Comparison of ENCODE assay signal across 16 cellular contexts in the genomic region with DNA sequence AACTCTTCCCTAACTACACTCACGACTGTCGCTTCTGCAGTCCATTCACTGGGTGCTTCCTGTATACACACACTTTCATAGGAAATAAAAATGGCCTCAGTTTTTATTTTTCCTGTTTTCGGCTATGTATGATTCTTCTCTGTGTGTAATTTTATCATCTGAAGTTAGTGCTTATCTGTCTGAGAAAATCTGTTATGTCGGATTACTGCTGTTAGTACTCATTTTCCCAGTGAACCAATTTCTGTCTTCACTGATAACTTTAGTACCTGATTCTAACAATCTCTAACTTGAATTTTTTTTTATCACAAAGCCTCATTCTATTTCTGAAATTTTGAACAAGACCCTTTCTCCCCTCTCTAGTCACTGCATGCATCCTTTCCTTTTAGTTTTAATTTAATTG. TPM values are rescaled to one million over a fixed set of nuclear protein-coding genes. Genes with fewer than 3 reads are reported as not detected.
"Had no signal": no experiment of that assay in that cellular context is flagged by ENCODE, and none has a peak within 500 bp of the region (broad histone marks: within the 10 kb centered on the region; RNA-seq: fewer than 3 reads in every experiment).

No MANE protein-coding gene starts in this region.

- H3K9me3 Mint-ChIP-seq: activated CD4-positive, alpha-beta T cell treated with anti-CD3 and anti-CD28 coated beads, Interleukin-2, amount 10 ng/mL, durations not matched to agents 7 days and 5 days; activated naive CD4-positive, alpha-beta T cell treated with anti-CD3 and anti-CD28 coated beads, Interleukin-2, amount 50 U/mL, for 72 hours; dendritic cell treated with granulocyte-macrophage colony-stimulating factor and Interleukin-4, amounts not matched to agents 40 ng/mL and 50 ng/mL, for 4 days; T-cell had no signal

- DNase-seq: activated CD4-positive, alpha-beta T cell treated with anti-CD3 and anti-CD28 coated beads, Interleukin-2, amount 10 ng/mL, durations not matched to agents 7 days and 5 days; cerebellar nuclear complex; effector memory CD4-positive, alpha-beta T cell; foreskin melanocyte; kidney glomerular epithelial cell; left ventricle myocardium superior; SK-N-SH; stimulated activated CD4-positive, alpha-beta T cell treated with anti-CD3 and anti-CD28 coated beads, Interleukin-1b, Interleukin-23, amount 100 ng/mL, for 48 hours; T-cell had no signal

- H3K27ac Mint-ChIP-seq: activated naive CD4-positive, alpha-beta T cell treated with anti-CD3 and anti-CD28 coated beads, Interleukin-2, amount 50 U/mL, for 72 hours; dendritic cell treated with granulocyte-macrophage colony-stimulating factor and Interleukin-4, amounts not matched to agents 40 ng/mL and 50 ng/mL, for 4 days had no signal

- ATAC-seq: activated naive CD4-positive, alpha-beta T cell treated with anti-CD3 and anti-CD28 coated beads, Interleukin-2, amount 50 U/mL, for 72 hours; left ventricle myocardium superior; T-cell had no signal

- H3K4me3 Mint-ChIP-seq: activated CD4-positive, alpha-beta T cell treated with anti-CD3 and anti-CD28 coated beads, Interleukin-2, amount 10 ng/mL, durations not matched to agents 7 days and 5 days; dendritic cell treated with granulocyte-macrophage colony-stimulating factor and Interleukin-4, amounts not matched to agents 40 ng/mL and 50 ng/mL, for 4 days; T-cell had no signal

- H3K27me3 Mint-ChIP-seq: activated CD4-positive, alpha-beta T cell treated with anti-CD3 and anti-CD28 coated beads, Interleukin-2, amount 10 ng/mL, durations not matched to agents 7 days and 5 days; dendritic cell treated with granulocyte-macrophage colony-stimulating factor and Interleukin-4, amounts not matched to agents 40 ng/mL and 50 ng/mL, for 4 days; T-cell had no signal

RNA-seq across cellular contexts. Expression of a gene that starts 33.8 kb away (rescaled TPM):
- total RNA-seq: left ventricle myocardium superior, ureter had no signal

RNA-seq across cellular contexts. Expression of a gene that starts 44.3 kb away (rescaled TPM):
- total RNA-seq: activated CD4-positive, alpha-beta T cell treated with anti-CD3 and anti-CD28 coated beads, Interleukin-2, amount 10 ng/mL, durations not matched to agents 7 days and 5 days; activated CD8-positive, alpha-beta memory T cell treated with anti-CD3 and anti-CD28 coated beads for 36 hours; activated naive CD4-positive, alpha-beta T cell treated with anti-CD3 and anti-CD28 coated beads, Interleukin-2, amount 50 U/mL, for 72 hours; fibroblast of lung; left ventricle myocardium superior; renal cortical epithelial cell; T-cell; thoracic aorta; ureter had no signal
